1 cellular context compared by ENCODE assay signal in the genomic region with DNA sequence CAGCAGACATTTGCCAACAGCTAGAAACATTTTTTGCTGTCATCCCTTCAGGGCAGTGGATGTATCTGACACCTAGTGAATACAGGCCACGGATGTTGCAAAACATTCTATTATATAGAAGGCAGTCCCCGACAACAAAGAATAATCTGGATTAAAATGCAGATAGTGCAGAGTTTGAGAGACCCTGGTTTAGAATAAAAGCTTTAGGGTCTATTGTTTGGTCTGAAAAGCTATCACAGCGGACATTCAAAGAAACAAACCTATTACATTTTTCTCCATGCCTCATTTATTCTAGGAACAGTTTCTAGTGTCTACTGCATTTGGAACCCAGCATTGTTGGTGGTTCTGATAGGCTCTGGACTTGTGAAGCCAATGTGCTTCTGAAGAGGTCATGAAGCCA.
TF ChIP-seq lines count a peak whose summit lies in the region.

No MANE protein-coding gene starts in this region.

TF ChIP-seq in endothelial cell of umbilical vein, 7 proteins besides CTCF, POLR2A, EP300 and RAD21:
- no peak for TF ChIP-seq GATA2 (IDR thresholded peaks at IDR 0.05; ENCODE audit: insufficient read depth, insufficient read length, low read depth, low read length)
- no peak for TF ChIP-seq JUN (IDR thresholded peaks at IDR 0.05; ENCODE audit: borderline replicate concordance, insufficient read depth, insufficient read length, low read depth)
- TF ChIP-seq FOS (IDR thresholded peaks at IDR 0.05; ENCODE audit: borderline replicate concordance, insufficient read depth, low read length), result no peak
- TF ChIP-seq POLR2AphosphoS5 (IDR thresholded peaks at IDR 0.05; ENCODE audit: insufficient read depth, low read depth, low read length), result no peak
- TF ChIP-seq MYC (IDR thresholded peaks at IDR 0.05; ENCODE audit: low read depth, low read length), result no peak
- TF ChIP-seq, protein P1, sequence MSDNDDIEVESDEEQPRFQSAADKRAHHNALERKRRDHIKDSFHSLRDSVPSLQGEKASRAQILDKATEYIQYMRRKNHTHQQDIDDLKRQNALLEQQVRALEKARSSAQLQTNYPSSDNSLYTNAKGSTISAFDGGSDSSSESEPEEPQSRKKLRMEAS (IDR thresholded peaks at IDR 0.05; ENCODE audit: insufficient read depth, insufficient read length), result no peak
- no peak for TF ChIP-seq EZH2 (IDR thresholded peaks at IDR 0.05; ENCODE audit: borderline replicate concordance, low read depth, low read length, severe bottlenecking)
